Comparison of ENCODE assay signal across 1 cellular context in genomic region chr1:86822463-86822862, GRCh38.
TF ChIP-seq lines count a peak whose summit lies in the region.

No MANE protein-coding gene starts in this region.

TF ChIP-seq in HepG2, 621 proteins besides CTCF, POLR2A, EP300 and RAD21 (continued from another document):
- TF ChIP-seq ZNF816 (CRISPR knock-in tag; IDR thresholded peaks at IDR 0.05; ENCODE audit: borderline replicate concordance) (0 out of 2 replicates have a peak, but pooled peaks have one; percentile 1), PRDM10 (CRISPR knock-in tag; IDR thresholded peaks at IDR 0.05; ENCODE audit: low read depth) (no peak), ISL2 (CRISPR knock-in tag; IDR thresholded peaks at IDR 0.05) (no peak)
